Comparison of ENCODE assay signal across 30 cellular contexts in genomic region chr6:142271476-142271875, GRCh38. TPM values are rescaled to one million over a fixed set of nuclear protein-coding genes. Genes with fewer than 3 reads are reported as not detected.
"Had no signal": no experiment of that assay in that cellular context is flagged by ENCODE, and none has a peak within 500 bp of the region (broad histone marks: within the 10 kb centered on the region; RNA-seq: fewer than 3 reads in every experiment).

No MANE protein-coding gene starts in this region.

- H3K27ac ChIP-seq: KMS-11, Peyer's patch, SJSA1 had no signal

- DNase-seq: activated CD4-positive, alpha-beta T cell treated with anti-CD3 and anti-CD28 coated beads, Interleukin-2, amount 10 ng/mL, durations not matched to agents 24 days and 14 days; activated CD4-positive, alpha-beta T cell treated with anti-CD3 and anti-CD28 coated beads, Interleukin-2, amount 50 U/mL, for 4 hours; activated CD8-positive, alpha-beta T cell treated with anti-CD3 and anti-CD28 coated beads for 36 hours; activated gamma-delta T cell; activated naive CD4-positive, alpha-beta T cell treated with Interleukin-2 at 50 U/mL for 16 hours; activated naive CD8-positive, alpha-beta T cell treated with anti-CD3 and anti-CD28 coated beads, Interleukin-2, amount 10 ng/mL, durations not matched to agents 7 days and 5 days; activated T-cell treated with anti-CD3 and anti-CD28 coated beads, Interleukin-2, amount 50 U/mL, for 24 hours; anterior cingulate cortex; central memory CD4-positive, alpha-beta T cell; MM.1S; NCI-H1105; NCI-H1417 treated with DMSO at 0.1 percent for 48 hours; NCI-H187 treated with DMSO at 0.1 percent for 48 hours; NCI-H2081; NCI-H2171 treated with DMSO at 0.1 percent for 48 hours; NCI-H2227 treated with DMSO at 0.1 percent for 48 hours; NCI-H446; NCI-H524; PC-3; Peyer's patch; RPMI8226; SHP77 treated with DMSO at 0.1 percent for 48 hours; SK-N-SH had no signal

- H3K4me3 Mint-ChIP-seq: activated CD4-positive, alpha-beta T cell treated with anti-CD3 and anti-CD28 coated beads, Interleukin-2, amount 10 ng/mL, durations not matched to agents 24 days and 14 days; activated CD8-positive, alpha-beta T cell treated with anti-CD3 and anti-CD28 coated beads for 36 hours; activated naive CD4-positive, alpha-beta T cell treated with anti-CD3 and anti-CD28 coated beads, Interleukin-2, amount 50 U/mL, for 24 hours; activated naive CD8-positive, alpha-beta T cell treated with anti-CD3 and anti-CD28 coated beads, Interleukin-2, amount 10 ng/mL, durations not matched to agents 7 days and 5 days; activated T-cell treated with anti-CD3 and anti-CD28 coated beads, Interleukin-2, amount 50 U/mL, for 24 hours; brain; T-helper 1 cell treated with Interleukin-12 subunit alpha and Interleukin-12 subunit beta and Interleukin-4 antibody, amounts not matched to agents 30 μg/mL and 1 μg/mL, for 36 hours; T-helper 2 cell treated with Interferon-gamma antibody and Interleukin-4, amounts not matched to agents 5 μg/mL and 100 μg/mL, for 36 hours had no signal

- H3K4me1 Mint-ChIP-seq: activated CD4-positive, alpha-beta T cell treated with anti-CD3 and anti-CD28 coated beads, Interleukin-2, amount 10 ng/mL, durations not matched to agents 24 days and 14 days; activated naive CD4-positive, alpha-beta T cell treated with anti-CD3 and anti-CD28 coated beads, Interleukin-2, amount 50 U/mL, for 24 hours; activated naive CD8-positive, alpha-beta T cell treated with anti-CD3 and anti-CD28 coated beads, Interleukin-2, amount 10 ng/mL, durations not matched to agents 7 days and 5 days; brain had no signal

- H3K27me3 Mint-ChIP-seq: activated T-cell treated with anti-CD3 and anti-CD28 coated beads, Interleukin-2, amount 50 U/mL, for 24 hours; brain had no signal

- H3K9ac ChIP-seq: KMS-11, SK-N-SH had no signal

- H3K4me1 ChIP-seq: Peyer's patch, SJSA1 had no signal

- H3K9me3 Mint-ChIP-seq: activated CD4-positive, alpha-beta T cell treated with anti-CD3 and anti-CD28 coated beads, Interleukin-2, amount 10 ng/mL, durations not matched to agents 24 days and 14 days; activated CD8-positive, alpha-beta T cell treated with anti-CD3 and anti-CD28 coated beads for 36 hours; activated naive CD4-positive, alpha-beta T cell treated with anti-CD3 and anti-CD28 coated beads, Interleukin-2, amount 50 U/mL, for 24 hours; activated naive CD8-positive, alpha-beta T cell treated with anti-CD3 and anti-CD28 coated beads, Interleukin-2, amount 10 ng/mL, durations not matched to agents 7 days and 5 days; activated T-cell treated with anti-CD3 and anti-CD28 coated beads, Interleukin-2, amount 50 U/mL, for 24 hours; activated T-helper 2 cell treated with anti-CD3 and anti-CD28 coated beads, Interferon-gamma antibody, Interleukin-2, Interleukin-4, amounts not matched to agents 10 μg/mL and 5 μg/mL and 100 μg/mL, durations not matched to agents 14 hours and 24 hours and 36 hours; brain; T-helper 1 cell treated with Interleukin-12 subunit alpha and Interleukin-12 subunit beta and Interleukin-4 antibody, amounts not matched to agents 30 μg/mL and 1 μg/mL, for 36 hours; T-helper 2 cell treated with Interferon-gamma antibody and Interleukin-4, amounts not matched to agents 5 μg/mL and 100 μg/mL, for 36 hours had no signal

- H3K4me2 ChIP-seq: KMS-11, SK-N-SH had no signal

- H3K36me3 ChIP-seq: Peyer's patch, SJSA1 had no signal

- H3K9me3 ChIP-seq: Peyer's patch, SJSA1, SK-N-SH had no signal

- H3K27ac Mint-ChIP-seq: activated CD4-positive, alpha-beta T cell treated with anti-CD3 and anti-CD28 coated beads, Interleukin-2, amount 10 ng/mL, durations not matched to agents 24 days and 14 days; activated CD8-positive, alpha-beta T cell treated with anti-CD3 and anti-CD28 coated beads for 36 hours; activated naive CD4-positive, alpha-beta T cell treated with anti-CD3 and anti-CD28 coated beads, Interleukin-2, amount 50 U/mL, for 24 hours; activated naive CD8-positive, alpha-beta T cell treated with anti-CD3 and anti-CD28 coated beads, Interleukin-2, amount 10 ng/mL, durations not matched to agents 7 days and 5 days; activated T-cell treated with anti-CD3 and anti-CD28 coated beads, Interleukin-2, amount 50 U/mL, for 24 hours; activated T-helper 2 cell treated with anti-CD3 and anti-CD28 coated beads, Interferon-gamma antibody, Interleukin-2, Interleukin-4, amounts not matched to agents 10 μg/mL and 5 μg/mL and 100 μg/mL, durations not matched to agents 14 hours and 24 hours and 36 hours; brain; T-helper 1 cell treated with Interleukin-12 subunit alpha and Interleukin-12 subunit beta and Interleukin-4 antibody, amounts not matched to agents 30 μg/mL and 1 μg/mL, for 36 hours; T-helper 2 cell treated with Interferon-gamma antibody and Interleukin-4, amounts not matched to agents 5 μg/mL and 100 μg/mL, for 36 hours had no signal

- ATAC-seq: activated CD8-positive, alpha-beta T cell treated with anti-CD3 and anti-CD28 coated beads for 36 hours; PC-3 had no signal

- H3K27me3 ChIP-seq: Peyer's patch, SJSA1 had no signal

- H3K4me3 ChIP-seq: Peyer's patch, SJSA1 had no signal

- H3K36me3 Mint-ChIP-seq: activated naive CD4-positive, alpha-beta T cell treated with anti-CD3 and anti-CD28 coated beads, Interleukin-2, amount 50 U/mL, for 24 hours; activated naive CD8-positive, alpha-beta T cell treated with anti-CD3 and anti-CD28 coated beads, Interleukin-2, amount 10 ng/mL, durations not matched to agents 7 days and 5 days; brain had no signal

RNA-seq across cellular contexts. Expression of gene ADGRG6, which starts 30.3 kb away (rescaled TPM):
- total RNA-seq: activated CD4-positive, alpha-beta T cell treated with anti-CD3 and anti-CD28 coated beads, Interleukin-2, amount 10 ng/mL, durations not matched to agents 24 days and 14 days had no signal
